ENCODE assay signal across 9 cellular contexts in the genomic region with DNA sequence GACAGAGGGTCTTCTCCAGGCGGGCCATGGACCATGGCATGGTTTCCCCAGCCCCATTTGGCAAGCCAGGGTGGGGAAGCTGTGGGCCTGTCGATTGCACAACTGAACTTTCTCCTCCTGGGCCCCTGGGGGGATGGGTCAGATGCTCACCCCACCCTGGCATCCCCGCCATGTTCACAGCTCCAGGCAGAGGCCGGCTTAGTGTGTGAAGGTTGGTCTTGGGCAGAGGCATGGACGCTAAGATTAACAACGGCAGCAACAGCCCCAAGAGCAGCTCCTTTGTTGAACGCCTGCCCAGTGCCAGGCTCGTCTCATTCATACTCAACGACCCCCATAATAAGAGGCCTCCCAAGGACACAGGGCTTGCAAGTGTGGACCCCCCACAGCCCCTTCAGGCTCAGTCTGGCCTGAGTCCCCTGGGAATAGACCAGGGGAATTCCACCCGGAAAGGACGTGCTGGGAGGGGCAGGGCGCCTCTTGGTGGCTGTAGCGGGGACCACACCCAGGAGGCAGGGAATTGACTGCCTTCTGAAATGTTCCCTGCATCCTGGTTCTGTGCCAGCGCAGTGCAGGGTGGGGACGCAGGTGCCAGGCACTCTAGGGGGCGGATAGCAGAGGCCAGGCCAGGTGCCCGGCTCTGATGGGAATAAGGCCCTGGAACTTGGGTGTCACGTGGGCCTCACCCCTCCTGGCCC. TPM values are rescaled to one million over a fixed set of nuclear protein-coding genes. Genes with fewer than 3 reads are reported as not detected.
DNase-seq lines count a peak whose midpoint lies in the region; ATAC-seq and TF ChIP-seq lines count a peak whose summit lies in the region.
"Had no signal": no experiment of that assay in that cellular context is flagged by ENCODE, and none has a peak within 500 bp of the region (broad histone marks: within the 10 kb centered on the region; RNA-seq: fewer than 3 reads in every experiment).

No MANE protein-coding gene starts in this region.

- intact Hi-C loops in testis (cut with DNase I; ENCODE audit: low total_unique reads) = no loop called here

- H3K4me1 ChIP-seq in testis = peaks cover 12% of the 10 kb centered on the region

- no peak overlapping the region for H3K4me3 ChIP-seq in testis

- no peaks in the 10 kb centered on the region for H3K27me3 ChIP-seq in testis

- TF ChIP-seq EP300 in Ishikawa (IDR thresholded peaks at IDR 0.05; ENCODE audit: borderline replicate concordance) = no peak

- H3K27me3 Mint-ChIP-seq in endothelial cell (ENCODE audit: unreplicated experiment) = peaks cover 4% of the 10 kb centered on the region
- no peaks in the 10 kb centered on the region for H3K27me3 Mint-ChIP-seq in osteocyte (ENCODE audit: unreplicated experiment)
- no peaks in the 10 kb centered on the region for H3K27me3 Mint-ChIP-seq in naive thymus-derived CD8-positive, alpha-beta T cell
- H3K27me3 Mint-ChIP-seq: stimulated activated memory B cell treated with anti-CD40 and anti-IgM and Interleukin-4, amounts not matched to agents 10 μg/mL and 1 μg/mL and 100 μg/mL, for 72 hours had no signal

- H3K27ac ChIP-seq in testis = no peak overlapping the region

- no peak for TF ChIP-seq POLR2A in testis (IDR thresholded peaks at IDR 0.05)

- H3K36me3 ChIP-seq in testis (ENCODE audit: low read depth, missing control alignments) = no peaks in the 10 kb centered on the region

- peak; percentile 57 for DNase-seq in Daoy (ENCODE audit: low read depth)
- DNase-seq in endothelial cell (ENCODE audit: low spot score) = peak; percentile 44
- no peak for DNase-seq in osteocyte (ENCODE audit: extremely low spot score, unreplicated experiment)
- no peak for DNase-seq in SIG-M5 (lab: John Stamatoyannopoulos, UW)
- DNase-seq in testis = no peak
- DNase-seq in naive thymus-derived CD8-positive, alpha-beta T cell = no peak

- ATAC-seq in HG03342 (IDR thresholded peaks at IDR 0.05; ENCODE audit: unreplicated experiment) = no peak
- no peak for ATAC-seq in naive thymus-derived CD8-positive, alpha-beta T cell
- ATAC-seq: stimulated activated memory B cell treated with anti-CD40 and anti-IgM and Interleukin-4, amounts not matched to agents 10 μg/mL and 1 μg/mL and 100 μg/mL, for 72 hours had no signal

- POLR2A ChIA-PET in naive thymus-derived CD8-positive, alpha-beta T cell (lab: Charles Lee) = no interaction called here

- H3K36me3 Mint-ChIP-seq in endothelial cell (ENCODE audit: low read depth, unreplicated experiment) (no peaks in the 10 kb centered on the region), osteocyte (ENCODE audit: unreplicated experiment) (no peaks in the 10 kb centered on the region)
- peaks cover 0 to 13% (median 0%) of the 10 kb centered on the region in 3 donors for H3K36me3 Mint-ChIP-seq in naive thymus-derived CD8-positive, alpha-beta T cell

- H3K4me1 Mint-ChIP-seq in endothelial cell (ENCODE audit: unreplicated experiment) (peaks cover 9% of the 10 kb centered on the region), osteocyte (ENCODE audit: unreplicated experiment) (peaks cover 19% of the 10 kb centered on the region)
- peaks cover 10 to 30% (median 18%) of the 10 kb centered on the region in 4 donors for H3K4me1 Mint-ChIP-seq in naive thymus-derived CD8-positive, alpha-beta T cell

- TF ChIP-seq RAD21 in Ishikawa (IDR thresholded peaks at IDR 0.05; ENCODE audit: low read depth) = peak; percentile 44

- H3K9me3 ChIP-seq in testis = no peaks in the 10 kb centered on the region

- H3K27ac Mint-ChIP-seq in endothelial cell (ENCODE audit: unreplicated experiment) = no peak overlapping the region
- no peak overlapping the region for H3K27ac Mint-ChIP-seq in osteocyte (ENCODE audit: unreplicated experiment)
- H3K27ac Mint-ChIP-seq in naive thymus-derived CD8-positive, alpha-beta T cell = no peak overlapping the region
- H3K27ac Mint-ChIP-seq: stimulated activated memory B cell treated with anti-CD40 and anti-IgM and Interleukin-4, amounts not matched to agents 10 μg/mL and 1 μg/mL and 100 μg/mL, for 72 hours had no signal

- WGBS in testis, 2 donors = 76 to 80% methylated on average over 1 to 18 of the region's 18 CpGs

- H3K4me3 Mint-ChIP-seq in endothelial cell (ENCODE audit: unreplicated experiment) (no peak overlapping the region), osteocyte (ENCODE audit: unreplicated experiment) (no peak overlapping the region)
- no peak overlapping the region for H3K4me3 Mint-ChIP-seq in naive thymus-derived CD8-positive, alpha-beta T cell
- H3K4me3 Mint-ChIP-seq: stimulated activated memory B cell treated with anti-CD40 and anti-IgM and Interleukin-4, amounts not matched to agents 10 μg/mL and 1 μg/mL and 100 μg/mL, for 72 hours had no signal

- TF ChIP-seq CTCF in endothelial cell (IDR thresholded peaks at IDR 0.05; ENCODE audit: unreplicated experiment) (peak; percentile 48), osteocyte (IDR thresholded peaks at IDR 0.05) (peak; percentile 35), testis (IDR thresholded peaks at IDR 0.05) (no peak)

- no peaks in the 10 kb centered on the region for H3K9me3 Mint-ChIP-seq in endothelial cell (ENCODE audit: unreplicated experiment)
- no peaks in the 10 kb centered on the region for H3K9me3 Mint-ChIP-seq in osteocyte (ENCODE audit: unreplicated experiment)
- no peaks in the 10 kb centered on the region for H3K9me3 Mint-ChIP-seq in naive thymus-derived CD8-positive, alpha-beta T cell
- H3K9me3 Mint-ChIP-seq: stimulated activated memory B cell treated with anti-CD40 and anti-IgM and Interleukin-4, amounts not matched to agents 10 μg/mL and 1 μg/mL and 100 μg/mL, for 72 hours had no signal

TF ChIP-seq in Ishikawa, 13 proteins besides CTCF, POLR2A, EP300 and RAD21:
- TF ChIP-seq, protein P1, sequence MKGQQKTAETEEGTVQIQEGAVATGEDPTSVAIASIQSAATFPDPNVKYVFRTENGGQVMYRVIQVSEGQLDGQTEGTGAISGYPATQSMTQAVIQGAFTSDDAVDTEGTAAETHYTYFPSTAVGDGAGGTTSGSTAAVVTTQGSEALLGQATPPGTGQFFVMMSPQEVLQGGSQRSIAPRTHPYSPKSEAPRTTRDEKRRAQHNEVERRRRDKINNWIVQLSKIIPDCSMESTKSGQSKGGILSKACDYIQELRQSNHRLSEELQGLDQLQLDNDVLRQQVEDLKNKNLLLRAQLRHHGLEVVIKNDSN (IDR thresholded peaks at IDR 0.05) = no peak; the same call in 1 of the 2 replicates

RNA-seq across cellular contexts. Expression of gene TSPO, which starts 8.3 kb away (rescaled TPM):
- 178 and 230 TPM in 2 replicates for total RNA-seq in Daoy (2014; rRNA removed; shearing (Covaris generic))
- 38.9 TPM for total RNA-seq in endothelial cell (ENCODE audit: unreplicated experiment)
- 70.6 and 73.3 TPM in 2 replicates for total RNA-seq in osteocyte
- total RNA-seq in testis = 10 to 100 TPM; 68.7 to 92.5 TPM
- polyA plus RNA-seq in testis (ENCODE audit: insufficient read depth, low read depth, low replicate concordance) = 42.8 TPM
- total RNA-seq in naive thymus-derived CD8-positive, alpha-beta T cell = 10 to 100 TPM; 64.0 to 69.0 TPM
- polyA plus RNA-seq in naive thymus-derived CD8-positive, alpha-beta T cell = 100 to 1,000 TPM; 284 to 305 (median 304) TPM

RNA-seq across cellular contexts. Expression of gene MCAT, which starts 16.4 kb away (rescaled TPM):
- 20.2 and 30.6 TPM in 2 replicates for total RNA-seq in Daoy (2014; rRNA removed; shearing (Covaris generic))
- 10.3 TPM for total RNA-seq in endothelial cell (ENCODE audit: unreplicated experiment)
- 16.5 and 16.6 TPM in 2 replicates for total RNA-seq in osteocyte
- 10 to 100 TPM; 43.1 to 46.5 TPM for total RNA-seq in testis
- polyA plus RNA-seq in testis (ENCODE audit: insufficient read depth, low read depth, low replicate concordance) = 25.4 TPM
- 10 to 100 TPM in 1 of 2 experiments, 1 to 10 TPM in 1; 9.2 to 10.1 TPM for total RNA-seq in naive thymus-derived CD8-positive, alpha-beta T cell
- polyA plus RNA-seq in naive thymus-derived CD8-positive, alpha-beta T cell = 10 to 100 TPM; 10.8 to 11.3 (median 10.8) TPM

RNA-seq across cellular contexts. Expression of gene TTLL12, which starts 27.3 kb away (rescaled TPM):
- total RNA-seq in Daoy (2014; rRNA removed; shearing (Covaris generic)) = 49.1 and 61.1 TPM in 2 replicates
- total RNA-seq in endothelial cell (ENCODE audit: unreplicated experiment) (15.1 TPM), osteocyte (33.7 and 35.6 TPM in 2 replicates), testis (100 to 1,000 TPM; 111 to 175 TPM)
- polyA plus RNA-seq in testis (ENCODE audit: insufficient read depth, low read depth, low replicate concordance) = 62.0 TPM
- 10 to 100 TPM; 26.0 to 26.9 TPM for total RNA-seq in naive thymus-derived CD8-positive, alpha-beta T cell
- 10 to 100 TPM; 16.2 to 31.4 (median 25.3) TPM for polyA plus RNA-seq in naive thymus-derived CD8-positive, alpha-beta T cell

RNA-seq across cellular contexts. Expression of gene BIK, which starts 49.1 kb away (rescaled TPM):
- total RNA-seq in Daoy (2014; rRNA removed; shearing (Covaris generic)) = 11.5 and 14.4 TPM in 2 replicates
- 0.97 TPM for total RNA-seq in endothelial cell (ENCODE audit: unreplicated experiment)
- total RNA-seq in osteocyte = not detected in 2 replicates
- total RNA-seq in testis = 1 to 10 TPM; 7.2 to 9.6 TPM
- 2.5 TPM for polyA plus RNA-seq in testis (ENCODE audit: insufficient read depth, low read depth, low replicate concordance)
- total RNA-seq in naive thymus-derived CD8-positive, alpha-beta T cell = 1 to 10 TPM; 2.6 TPM
- polyA plus RNA-seq in naive thymus-derived CD8-positive, alpha-beta T cell = 1 to 10 TPM; 2.8 to 6.1 (median 4.0) TPM

Comparison
In these comparisons a context has a peak if more than half of its experiments do, and no peak if none do; other contexts are left out.
1. DNase-seq: peak in Daoy (single experiment) and endothelial cell (single experiment); none in osteocyte (single experiment), SIG-M5 (single experiment), testis (single experiment) and naive thymus-derived CD8-positive, alpha-beta T cell (0 of 10).
2. CTCF ChIP-seq: peak in endothelial cell (single experiment) and osteocyte (single experiment); none in testis (0 of 3).